ENCODE assay signal across 10 cellular contexts in the genomic region with DNA sequence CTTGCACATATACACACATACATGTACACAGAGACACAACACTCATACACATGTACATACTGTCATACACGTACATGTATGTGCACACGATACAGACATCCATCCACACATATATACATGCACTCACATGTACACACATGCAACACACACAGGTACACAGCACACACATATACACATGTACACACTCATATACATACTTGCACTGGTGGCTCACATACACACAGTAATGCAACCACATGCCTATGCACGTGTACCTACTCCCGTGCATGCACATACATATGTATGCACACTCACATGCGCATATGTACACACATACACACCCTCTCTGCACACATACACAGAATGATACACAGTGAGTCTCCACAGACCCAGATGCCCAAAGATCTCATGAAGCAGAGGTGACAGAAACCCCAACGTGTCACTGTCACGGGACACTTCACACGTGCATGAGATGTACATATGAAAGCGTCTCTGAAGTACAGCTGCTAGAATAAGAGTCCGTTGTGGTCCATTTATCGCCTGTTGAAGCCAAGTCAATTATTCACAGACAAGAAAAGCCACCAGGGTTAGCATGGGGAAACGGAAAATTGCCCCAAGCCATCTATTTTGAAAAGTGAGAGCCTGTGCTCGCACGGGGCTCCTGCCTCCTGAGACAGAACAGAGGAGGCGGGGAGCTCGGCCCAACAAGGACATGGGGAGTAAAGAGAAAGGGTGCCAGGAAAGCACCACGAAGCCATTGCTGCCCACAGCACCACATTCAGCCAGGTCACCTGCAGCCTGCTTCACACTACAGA. TPM values are rescaled to one million over a fixed set of nuclear protein-coding genes. Genes with fewer than 3 reads are reported as not detected.
DNase-seq lines count a peak whose midpoint lies in the region; ATAC-seq and TF ChIP-seq lines count a peak whose summit lies in the region.
"Had no signal": no experiment of that assay in that cellular context is flagged by ENCODE, and none has a peak within 500 bp of the region (broad histone marks: within the 10 kb centered on the region; RNA-seq: fewer than 3 reads in every experiment).

No MANE protein-coding gene starts in this region.

- no peak overlapping the region for H3K4me3 Mint-ChIP-seq in WTC11

- ATAC-seq in GM19468 (IDR thresholded peaks at IDR 0.05; ENCODE audit: extremely low read depth, unreplicated experiment), result peak; percentile 19
- ATAC-seq in HG03064 (IDR thresholded peaks at IDR 0.05; ENCODE audit: low read depth, unreplicated experiment), result peak; percentile 28
- no peak for ATAC-seq in WTC11
- ATAC-seq in left cardiac atrium, result no peak

- no peaks in the 10 kb centered on the region for H3K27me3 Mint-ChIP-seq in WTC11 (ENCODE audit: low read depth)

- POLR2A ChIA-PET in WTC11 (lab: Charles Lee), result no interaction called here

- peak; percentile 15 for TF ChIP-seq POLR2A in GM15510 (IDR thresholded peaks at IDR 0.05; ENCODE audit: borderline replicate concordance, extremely low read depth, insufficient read length)

- H3K4me1 Mint-ChIP-seq in WTC11, result peaks cover 18% of the 10 kb centered on the region

- CTCF ChIA-PET in WTC11 (lab: Charles Lee), result no interaction called here

- H3K36me3 Mint-ChIP-seq in WTC11, result peaks cover 29% of the 10 kb centered on the region

- intact Hi-C loops in left cardiac atrium (cut with DNase I), result no loop called here

- H3K9me3 Mint-ChIP-seq in WTC11, result no peaks in the 10 kb centered on the region

- no peak for DNase-seq in WTC11 (ENCODE audit: low spot score)
- no peak for DNase-seq in GDM1 (lab: John Stamatoyannopoulos, UW)
- DNase-seq in NCI-H1417 treated with DMSO at 0.1 percent for 48 hours (lab: John Stamatoyannopoulos, UW), result no peak
- DNase-seq in left cardiac atrium, result no peak
- DNase-seq in NCI-H446 treated with DMSO at 0.1 percent for 48 hours (lab: John Stamatoyannopoulos, UW), result no peak
- DNase-seq: mammary epithelial cell; stimulated activated CD4-positive, alpha-beta T cell treated with anti-CD3 and anti-CD28 coated beads, Interleukin-1b, Interleukin-23, amount 100 ng/mL, for 48 hours had no signal

- H3K27ac Mint-ChIP-seq in WTC11, result peak overlapping the region; percentile 15

- no peak for TF ChIP-seq CTCF in WTC11 (IDR thresholded peaks at IDR 0.05)

TF ChIP-seq in WTC11, 78 proteins besides CTCF, POLR2A, EP300 and RAD21:
- TF ChIP-seq ZNF416 (CRISPR knock-in tag; IDR thresholded peaks at IDR 0.05) (no peak), KAT7 (CRISPR knock-in tag; IDR thresholded peaks at IDR 0.05; ENCODE audit: borderline replicate concordance) (no peak), ETV6 (CRISPR knock-in tag; IDR thresholded peaks at IDR 0.05) (no peak), RELA (CRISPR knock-in tag; IDR thresholded peaks at IDR 0.05; ENCODE audit: borderline replicate concordance) (no peak), CREB1 (CRISPR knock-in tag; IDR thresholded peaks at IDR 0.05) (no peak), ZNF138 (CRISPR knock-in tag; conservative IDR thresholded peaks at IDR 0.05) (no peak), ELF4 (CRISPR knock-in tag; IDR thresholded peaks at IDR 0.05; ENCODE audit: low read depth) (no peak)
- TF ChIP-seq, protein P1, sequence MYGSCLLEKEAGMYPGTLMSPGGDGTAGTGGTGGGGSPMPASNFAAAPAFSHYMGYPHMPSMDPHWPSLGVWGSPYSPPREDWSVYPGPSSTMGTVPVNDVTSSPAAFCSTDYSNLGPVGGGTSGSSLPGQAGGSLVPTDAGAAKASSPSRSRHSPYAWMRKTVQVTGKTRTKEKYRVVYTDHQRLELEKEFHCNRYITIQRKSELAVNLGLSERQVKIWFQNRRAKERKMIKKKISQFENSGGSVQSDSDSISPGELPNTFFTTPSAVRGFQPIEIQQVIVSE (CRISPR knock-in tag; IDR thresholded peaks at IDR 0.05; ENCODE audit: borderline replicate concordance), result no peak

RNA-seq across cellular contexts. Expression of gene LPCAT1, which starts 24.9 kb away (rescaled TPM):
- total RNA-seq in WTC11 (2021) (206 to 215 TPM (median 210 TPM) in 3 replicates), left cardiac atrium (10 to 100 TPM; 17.5 to 22.7 TPM)

RNA-seq across cellular contexts. Expression of gene SLC6A3, which starts 53.6 kb away (rescaled TPM):
- total RNA-seq in WTC11 (2021) (0.53 to 0.74 TPM (median 0.64 TPM) in 3 replicates), left cardiac atrium (under 1 TPM in 1 of 2 donors, not detected in 1; 0.06 TPM)
- total RNA-seq: mammary epithelial cell had no signal

Comparison
In these comparisons a context has a peak if more than half of its experiments do, and no peak if none do; other contexts are left out.
1. ATAC-seq: peak in GM19468 (single experiment) and HG03064 (single experiment); none in WTC11 (single experiment) and left cardiac atrium (0 of 2).